In the genomic region with DNA sequence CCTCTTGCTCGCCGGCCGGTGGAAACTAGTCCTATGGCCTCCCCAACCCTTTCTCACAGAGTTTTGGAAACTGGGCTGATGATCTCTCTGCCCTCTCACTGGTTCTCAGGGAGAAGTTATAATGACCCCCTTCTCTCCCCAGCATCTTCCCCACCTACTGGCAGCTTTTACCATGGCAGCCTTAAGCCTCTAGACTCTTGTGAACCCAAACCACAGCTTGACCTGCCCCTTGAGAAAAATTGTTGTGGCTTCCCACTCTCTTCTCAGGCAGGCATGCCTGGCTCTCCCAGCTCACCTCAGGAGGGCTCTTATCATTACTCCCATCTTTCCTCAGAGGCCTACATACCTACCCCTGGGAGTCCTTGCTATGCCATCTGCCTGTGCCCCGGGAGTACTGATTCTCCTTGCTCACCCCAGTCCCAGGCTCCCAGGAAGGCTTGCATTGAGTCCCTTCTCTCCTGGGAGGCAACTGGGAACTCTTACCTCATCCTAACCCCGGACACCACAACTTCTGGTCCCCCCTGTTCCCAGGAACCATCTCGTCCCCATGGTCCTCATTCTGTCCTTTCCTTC, we compare ENCODE assay signal across 8 cellular contexts.
DNase-seq lines count a peak whose midpoint lies in the region; ATAC-seq and TF ChIP-seq lines count a peak whose summit lies in the region.

No MANE protein-coding gene starts in this region.

- H3K4me3 Mint-ChIP-seq in activated T-cell treated with anti-CD3 and anti-CD28 coated beads, Interleukin-2, amount 50 U/mL, for 24 hours, result peak overlapping the region; percentile 99
- H3K4me3 Mint-ChIP-seq in effector memory CD8-positive, alpha-beta T cell, result peak overlapping the region; percentile 99 to 100

- no peaks in the 10 kb centered on the region for H3K9me3 Mint-ChIP-seq in activated T-cell treated with anti-CD3 and anti-CD28 coated beads, Interleukin-2, amount 50 U/mL, for 24 hours
- no peaks in the 10 kb centered on the region for H3K9me3 Mint-ChIP-seq in effector memory CD8-positive, alpha-beta T cell

- H3K4me1 Mint-ChIP-seq in activated T-cell treated with anti-CD3 and anti-CD28 coated beads, Interleukin-2, amount 50 U/mL, for 24 hours (ENCODE audit: low read depth), result peaks cover 60% of the 10 kb centered on the region
- H3K4me1 Mint-ChIP-seq in effector memory CD8-positive, alpha-beta T cell (ENCODE audit: low read depth in 2 of 2), result peaks cover 21 to 39% of the 10 kb centered on the region in 2 donors

- DNase-seq in activated T-cell treated with anti-CD3 and anti-CD28 coated beads, Interleukin-2, amount 50 U/mL, for 24 hours, result no peak
- DNase-seq in activated T-cell treated with anti-CD3 and anti-CD28 coated beads for 4 hours (no peak), NCI-H226 (peak; percentile 5), retinal pigment epithelial cell (ENCODE audit: low read depth) (no peak)
- DNase-seq in effector memory CD8-positive, alpha-beta T cell, result peak in 2 of 3 experiments; percentile 11 to 19
- DNase-seq in stimulated activated naive CD4-positive, alpha-beta T cell treated with Interleukin-2 at 50 U/mL for 16 hours (lab: John Stamatoyannopoulos, UW), result no peak

- ATAC-seq in effector memory CD8-positive, alpha-beta T cell (replicated peaks), result no peak
- ATAC-seq in HG02938 (IDR thresholded peaks at IDR 0.05; ENCODE audit: unreplicated experiment), result no peak
- ATAC-seq in GM21576 (IDR thresholded peaks at IDR 0.05; ENCODE audit: unreplicated experiment), result no peak

- TF ChIP-seq CTCF in retinal pigment epithelial cell (conservative IDR thresholded peaks at IDR 0.05; ENCODE audit: low read depth, low read length), result peak; percentile 52

- peak overlapping the region; percentile 100 for H3K27ac Mint-ChIP-seq in activated T-cell treated with anti-CD3 and anti-CD28 coated beads, Interleukin-2, amount 50 U/mL, for 24 hours
- H3K27ac Mint-ChIP-seq in effector memory CD8-positive, alpha-beta T cell, result peak overlapping the region; percentile 99 to 100

- H3K27me3 Mint-ChIP-seq in activated T-cell treated with anti-CD3 and anti-CD28 coated beads, Interleukin-2, amount 50 U/mL, for 24 hours, result no peaks in the 10 kb centered on the region
- H3K27me3 Mint-ChIP-seq in effector memory CD8-positive, alpha-beta T cell, result no peaks in the 10 kb centered on the region

- peaks cover 68% of the 10 kb centered on the region for H3K36me3 Mint-ChIP-seq in activated T-cell treated with anti-CD3 and anti-CD28 coated beads, Interleukin-2, amount 50 U/mL, for 24 hours (ENCODE audit: low read depth)
- peaks cover 51% of the 10 kb centered on the region for H3K36me3 Mint-ChIP-seq in effector memory CD8-positive, alpha-beta T cell (ENCODE audit: insufficient read depth)

- H3K4me3 ChIP-seq in retinal pigment epithelial cell (ENCODE audit: low read length), result peak overlapping the region; percentile 91

Comparison
In these comparisons a context has a peak if more than half of its experiments do, and no peak if none do; other contexts are left out.
1. DNase-seq: peak in NCI-H226 (single experiment) and effector memory CD8-positive, alpha-beta T cell (2 of 3); none in activated T-cell treated with anti-CD3 and anti-CD28 coated beads, Interleukin-2, amount 50 U/mL, for 24 hours (single experiment), activated T-cell treated with anti-CD3 and anti-CD28 coated beads for 4 hours (single experiment), retinal pigment epithelial cell (single experiment) and stimulated activated naive CD4-positive, alpha-beta T cell treated with Interleukin-2 at 50 U/mL for 16 hours (single experiment).